Comparison of ENCODE assay signal across 1 cellular context in the genomic region with DNA sequence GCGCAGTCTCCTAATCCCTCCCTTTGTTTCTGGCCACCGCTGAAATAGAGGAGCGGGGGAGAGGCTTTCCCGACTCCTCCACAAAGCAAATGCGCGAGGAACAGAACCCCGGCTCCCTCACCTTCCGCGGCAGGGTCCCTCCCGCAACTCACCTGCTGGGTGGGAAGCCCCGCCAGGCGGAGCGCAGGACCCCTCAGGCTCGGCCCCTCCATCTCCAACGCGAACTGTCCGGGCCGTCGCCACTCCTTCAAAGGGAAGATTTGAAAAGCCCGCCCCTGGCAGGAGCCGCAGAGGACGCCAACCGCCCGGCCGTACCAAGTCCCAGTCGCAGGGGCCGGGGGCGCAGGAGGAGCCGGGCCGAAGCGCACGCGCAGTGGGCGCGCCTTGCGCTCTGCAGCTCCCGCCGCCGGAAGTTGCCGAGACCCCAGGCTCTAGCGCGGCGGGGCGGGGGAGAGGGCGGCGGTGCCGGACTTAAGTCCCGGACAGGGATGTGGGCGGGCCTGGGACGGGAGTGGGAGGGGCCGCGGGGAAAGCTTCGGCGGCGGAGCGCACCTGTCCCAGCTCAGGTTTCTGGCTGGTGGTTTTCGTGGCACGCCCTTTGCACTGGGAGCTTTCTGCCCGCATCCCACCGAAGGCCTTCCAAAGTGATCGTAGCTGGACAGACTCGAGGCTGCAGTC.
TF ChIP-seq lines count a peak whose summit lies in the region.

A gene with protein sequence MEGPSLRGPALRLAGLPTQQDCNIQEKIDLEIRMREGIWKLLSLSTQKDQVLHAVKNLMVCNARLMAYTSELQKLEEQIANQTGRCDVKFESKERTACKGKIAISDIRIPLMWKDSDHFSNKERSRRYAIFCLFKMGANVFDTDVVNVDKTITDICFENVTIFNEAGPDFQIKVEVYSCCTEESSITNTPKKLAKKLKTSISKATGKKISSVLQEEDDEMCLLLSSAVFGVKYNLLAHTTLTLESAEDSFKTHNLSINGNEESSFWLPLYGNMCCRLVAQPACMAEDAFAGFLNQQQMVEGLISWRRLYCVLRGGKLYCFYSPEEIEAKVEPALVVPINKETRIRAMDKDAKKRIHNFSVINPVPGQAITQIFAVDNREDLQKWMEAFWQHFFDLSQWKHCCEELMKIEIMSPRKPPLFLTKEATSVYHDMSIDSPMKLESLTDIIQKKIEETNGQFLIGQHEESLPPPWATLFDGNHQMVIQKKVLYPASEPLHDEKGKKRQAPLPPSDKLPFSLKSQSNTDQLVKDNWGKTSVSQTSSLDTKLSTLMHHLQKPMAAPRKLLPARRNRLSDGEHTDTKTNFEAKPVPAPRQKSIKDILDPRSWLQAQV (minus strand): TSS at position 446 of the 678 bp plus-strand sequence. CDS start 234 bp downstream, at position 212.

TF ChIP-seq in HepG2, 621 proteins besides CTCF, POLR2A, EP300 and RAD21 (continued from another document and continues in another):
- TF ChIP-seq, protein P1, sequence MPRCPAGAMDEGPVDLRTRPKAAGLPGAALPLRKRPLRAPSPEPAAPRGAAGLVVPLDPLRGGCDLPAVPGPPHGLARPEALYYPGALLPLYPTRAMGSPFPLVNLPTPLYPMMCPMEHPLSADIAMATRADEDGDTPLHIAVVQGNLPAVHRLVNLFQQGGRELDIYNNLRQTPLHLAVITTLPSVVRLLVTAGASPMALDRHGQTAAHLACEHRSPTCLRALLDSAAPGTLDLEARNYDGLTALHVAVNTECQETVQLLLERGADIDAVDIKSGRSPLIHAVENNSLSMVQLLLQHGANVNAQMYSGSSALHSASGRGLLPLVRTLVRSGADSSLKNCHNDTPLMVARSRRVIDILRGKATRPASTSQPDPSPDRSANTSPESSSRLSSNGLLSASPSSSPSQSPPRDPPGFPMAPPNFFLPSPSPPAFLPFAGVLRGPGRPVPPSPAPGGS (CRISPR knock-in tag; IDR thresholded peaks at IDR 0.05) = no peak
- no peak for TF ChIP-seq RFX5 (IDR thresholded peaks at IDR 0.05; ENCODE audit: low read depth, low read length)
- no peak for TF ChIP-seq PAF1 (CRISPR knock-in tag; IDR thresholded peaks at IDR 0.05)
- TF ChIP-seq HMGXB3 (CRISPR knock-in tag; IDR thresholded peaks at IDR 0.05; ENCODE audit: borderline replicate concordance) = peak; percentile 74; the same call in 1 of the 2 replicates
- TF ChIP-seq ZNF546 (CRISPR knock-in tag; conservative IDR thresholded peaks at IDR 0.05) = peak; percentile 77; the same call in 1 of the 2 replicates
- TF ChIP-seq, protein P2, sequence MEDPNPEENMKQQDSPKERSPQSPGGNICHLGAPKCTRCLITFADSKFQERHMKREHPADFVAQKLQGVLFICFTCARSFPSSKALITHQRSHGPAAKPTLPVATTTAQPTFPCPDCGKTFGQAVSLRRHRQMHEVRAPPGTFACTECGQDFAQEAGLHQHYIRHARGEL (CRISPR knock-in tag; IDR thresholded peaks at IDR 0.05) = no peak
- TF ChIP-seq SIN3A (IDR thresholded peaks at IDR 0.05; ENCODE audit: borderline replicate concordance, low read depth, low read length) = peak; percentile 97
- peak; percentile 49 for TF ChIP-seq ELF3 (CRISPR knock-in tag; IDR thresholded peaks at IDR 0.05)
- peak; percentile 59 for TF ChIP-seq TAF15 (IDR thresholded peaks at IDR 0.05; ENCODE audit: low read depth, low read length, poor library complexity, severe bottlenecking)
- peak; percentile 94 for TF ChIP-seq TGIF2 (CRISPR knock-in tag; IDR thresholded peaks at IDR 0.05)
- no peak for TF ChIP-seq ZNF251 (CRISPR knock-in tag; IDR thresholded peaks at IDR 0.05)
- peak; percentile 38 for TF ChIP-seq ZNF605 (CRISPR knock-in tag; IDR thresholded peaks at IDR 0.05)
- peak; percentile 75 for TF ChIP-seq ZNF350 (CRISPR knock-in tag; IDR thresholded peaks at IDR 0.05; ENCODE audit: borderline replicate concordance, low read depth)
- peak; percentile 62; the same call in 1 of the 2 replicates for TF ChIP-seq KMT2B (CRISPR knock-in tag; IDR thresholded peaks at IDR 0.05)
- TF ChIP-seq SOX5 (CRISPR knock-in tag; IDR thresholded peaks at IDR 0.05; ENCODE audit: borderline replicate concordance) = peak; percentile 27; the same call in 1 of the 2 replicates
- peak; percentile 97 for TF ChIP-seq HNRNPLL (IDR thresholded peaks at IDR 0.05; ENCODE audit: low read depth, low read length, poor library complexity, severe bottlenecking)
- TF ChIP-seq ZNF274 (CRISPR knock-in tag; IDR thresholded peaks at IDR 0.05) = peak; percentile 52; the same call in 1 of the 2 replicates
- TF ChIP-seq SRY (CRISPR knock-in tag; IDR thresholded peaks at IDR 0.05) = 0 out of 2 replicates have a peak, but pooled peaks have one; percentile 38
- TF ChIP-seq MXD4 (CRISPR knock-in tag; IDR thresholded peaks at IDR 0.05) = peak; percentile 83
- TF ChIP-seq ZNF292 (CRISPR knock-in tag; IDR thresholded peaks at IDR 0.05; ENCODE audit: borderline replicate concordance, low read depth) = 0 out of 2 replicates have a peak, but pooled peaks have one; percentile 31
- TF ChIP-seq PBX3 (CRISPR knock-in tag; IDR thresholded peaks at IDR 0.05; ENCODE audit: borderline replicate concordance) = no peak
- peak; percentile 96 for TF ChIP-seq SIN3B (IDR thresholded peaks at IDR 0.05; ENCODE audit: low read length)
- TF ChIP-seq SPEN (CRISPR knock-in tag; IDR thresholded peaks at IDR 0.05; ENCODE audit: low read depth) = peak; percentile 63
- peak; percentile 34; the same call in 1 of the 2 replicates for TF ChIP-seq MLX (CRISPR knock-in tag; IDR thresholded peaks at IDR 0.05)
- peak; percentile 66; the same call in 1 of the 2 replicates for TF ChIP-seq SALL2 (CRISPR knock-in tag; IDR thresholded peaks at IDR 0.05)
- TF ChIP-seq POGZ (CRISPR knock-in tag; IDR thresholded peaks at IDR 0.05) = peak; percentile 97
- no peak for TF ChIP-seq ZBTB40 (IDR thresholded peaks at IDR 0.05)
- TF ChIP-seq ZBTB40 (CRISPR knock-in tag; IDR thresholded peaks at IDR 0.05) = peak; percentile 47; the same call in 1 of the 2 replicates
- no peak; the same call in 1 of the 2 replicates for TF ChIP-seq ZNF782 (CRISPR knock-in tag; IDR thresholded peaks at IDR 0.05; ENCODE audit: borderline replicate concordance)
- TF ChIP-seq ARHGAP35 (CRISPR knock-in tag; IDR thresholded peaks at IDR 0.05; ENCODE audit: borderline replicate concordance) = no peak; the same call in 1 of the 2 replicates
- 0 out of 2 replicates have a peak, but pooled peaks have one; percentile 16 for TF ChIP-seq ZFP36L1 (CRISPR knock-in tag; IDR thresholded peaks at IDR 0.05)
- no peak for TF ChIP-seq FOXP1 (IDR thresholded peaks at IDR 0.05)
- TF ChIP-seq FOXP1 (CRISPR knock-in tag; IDR thresholded peaks at IDR 0.05) = peak; percentile 9; the same call in 1 of the 2 replicates
- TF ChIP-seq BHLHE40 (IDR thresholded peaks at IDR 0.05; ENCODE audit: low read length) = peak; percentile 89
- no peak for TF ChIP-seq ZNF101 (CRISPR knock-in tag; IDR thresholded peaks at IDR 0.05; ENCODE audit: borderline replicate concordance, low read depth)
- no peak for TF ChIP-seq ZNF724P (CRISPR knock-in tag; IDR thresholded peaks at IDR 0.05; ENCODE audit: borderline replicate concordance)
- peak; percentile 11; the same call in 1 of the 2 replicates for TF ChIP-seq ZSCAN21 (CRISPR knock-in tag; IDR thresholded peaks at IDR 0.05; ENCODE audit: borderline replicate concordance)
- TF ChIP-seq SOX6 (IDR thresholded peaks at IDR 0.05) = no peak
- peak; percentile 68 for TF ChIP-seq SOX6 (CRISPR knock-in tag; IDR thresholded peaks at IDR 0.05)
- TF ChIP-seq ZNF333 (CRISPR knock-in tag; IDR thresholded peaks at IDR 0.05; ENCODE audit: borderline replicate concordance) = 0 out of 2 replicates have a peak, but pooled peaks have one; percentile 53
- 0 out of 2 replicates have a peak, but pooled peaks have one; percentile 16 for TF ChIP-seq ZNF232 (CRISPR knock-in tag; IDR thresholded peaks at IDR 0.05; ENCODE audit: borderline replicate concordance)
